In genomic region chr5:149414405-149415244, GRCh38 we compare ENCODE assay signal across 1 cellular context.
TF ChIP-seq lines count a peak whose summit lies in the region.

No MANE protein-coding gene starts in this region.

TF ChIP-seq in WTC11, 78 proteins besides CTCF, POLR2A, EP300 and RAD21 (continued from another document):
- TF ChIP-seq, protein P1, sequence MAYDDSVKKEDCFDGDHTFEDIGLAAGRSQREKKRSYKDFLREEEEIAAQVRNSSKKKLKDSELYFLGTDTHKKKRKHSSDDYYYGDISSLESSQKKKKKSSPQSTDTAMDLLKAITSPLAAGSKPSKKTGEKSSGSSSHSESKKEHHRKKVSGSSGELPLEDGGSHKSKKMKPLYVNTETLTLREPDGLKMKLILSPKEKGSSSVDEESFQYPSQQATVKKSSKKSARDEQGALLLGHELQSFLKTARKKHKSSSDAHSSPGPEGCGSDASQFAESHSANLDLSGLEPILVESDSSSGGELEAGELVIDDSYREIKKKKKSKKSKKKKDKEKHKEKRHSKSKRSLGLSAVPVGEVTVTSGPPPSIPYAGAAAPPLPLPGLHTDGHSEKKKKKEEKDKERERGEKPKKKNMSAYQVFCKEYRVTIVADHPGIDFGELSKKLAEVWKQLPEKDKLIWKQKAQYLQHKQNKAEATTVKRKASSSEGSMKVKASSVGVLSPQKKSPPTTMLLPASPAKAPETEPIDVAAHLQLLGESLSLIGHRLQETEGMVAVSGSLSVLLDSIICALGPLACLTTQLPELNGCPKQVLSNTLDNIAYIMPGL (CRISPR knock-in tag; IDR thresholded peaks at IDR 0.05) = no peak
- TF ChIP-seq ZNF423 (CRISPR knock-in tag; IDR thresholded peaks at IDR 0.05) (no peak), JAZF1 (CRISPR knock-in tag; IDR thresholded peaks at IDR 0.05) (no peak), RORB (CRISPR knock-in tag; IDR thresholded peaks at IDR 0.05) (no peak), ZNF416 (CRISPR knock-in tag; IDR thresholded peaks at IDR 0.05) (no peak), EMX1 (CRISPR knock-in tag; IDR thresholded peaks at IDR 0.05) (no peak)
